Comparison of ENCODE assay signal across 10 cellular contexts in genomic region chr17:47844814-47845453, GRCh38. TPM values are rescaled to one million over a fixed set of nuclear protein-coding genes. Genes with fewer than 3 reads are reported as not detected.
DNase-seq lines count a peak whose midpoint lies in the region; ATAC-seq and TF ChIP-seq lines count a peak whose summit lies in the region.
"Had no signal": no experiment of that assay in that cellular context is flagged by ENCODE, and none has a peak within 500 bp of the region (broad histone marks: within the 10 kb centered on the region; RNA-seq: fewer than 3 reads in every experiment).

No MANE protein-coding gene starts in this region.

- TF ChIP-seq CTCF in GM06990 (IDR thresholded peaks at IDR 0.05; ENCODE audit: insufficient read depth, low read length, poor library complexity, severe bottlenecking), result peak; percentile 18
- 0 out of 2 replicates have a peak, but pooled peaks have one; percentile 23 for TF ChIP-seq CTCF in LNCaP clone FGC (IDR thresholded peaks at IDR 0.05; ENCODE audit: control insufficient read depth, extremely low read depth, insufficient read depth)
- TF ChIP-seq CTCF in brain (conservative IDR thresholded peaks at IDR 0.05), result peak; percentile 17 to 57
- peak; percentile 49 for TF ChIP-seq CTCF in osteocyte (IDR thresholded peaks at IDR 0.05)
- TF ChIP-seq CTCF in gastrocnemius medialis (IDR thresholded peaks at IDR 0.05 in 4 of 5, conservative IDR thresholded peaks at IDR 0.05 in 1 of 5), result peak in 1 of 5 experiments; percentile 15

- H3K27me3 Mint-ChIP-seq in brain (peaks cover 67% of the 10 kb centered on the region), osteocyte (ENCODE audit: unreplicated experiment) (peaks cover 38% of the 10 kb centered on the region)

- in situ Hi-C loops in gastrocnemius medialis (cut with MboI; ENCODE audit: low sequenced_read_pairs in 4 of 4), result loop anchor here (5.0 to 25.0 kb wide), 5 partner anchors 42 to 292 kb away; partner anchors contain the start of gene PRR15L (in 1 of the 4)

- intact Hi-C loops in gastrocnemius medialis (cut with DNase I; ENCODE audit: low total_unique reads), result loop anchor here (5.0 to 10.0 kb wide), 2 partner anchors 100 to 172 kb away; partner anchors contain the start of gene PNPO

- no peaks in the 10 kb centered on the region for H3K9me3 ChIP-seq in gastrocnemius medialis

- peaks cover 2% of the 10 kb centered on the region; the same call in 1 of the 2 replicates for H3K27me3 ChIP-seq in GM06990 (replicated peaks; ENCODE audit: control insufficient read depth, insufficient read depth, low read length)
- peaks cover 35 to 53% (median 46%) of the 10 kb centered on the region in 3 donors for H3K27me3 ChIP-seq in gastrocnemius medialis

- H3K4me1 ChIP-seq in gastrocnemius medialis, result peaks cover 10 to 13% of the 10 kb centered on the region in 2 donors

- no peak for TF ChIP-seq POLR2A in gastrocnemius medialis (IDR thresholded peaks at IDR 0.05)

- no peak overlapping the region for H3K4me3 ChIP-seq in GM06990 (replicated peaks; ENCODE audit: low read depth, low read length)
- no peak overlapping the region for H3K4me3 ChIP-seq in LNCaP clone FGC (ENCODE audit: low read depth, low read length)
- H3K4me3 ChIP-seq in gastrocnemius medialis, result no peak overlapping the region

- no peaks in the 10 kb centered on the region for H3K36me3 Mint-ChIP-seq in brain
- no peaks in the 10 kb centered on the region for H3K36me3 Mint-ChIP-seq in osteocyte (ENCODE audit: unreplicated experiment)

- H3K9me3 Mint-ChIP-seq in brain (peaks cover 0 to 5% (median 0%) of the 10 kb centered on the region in 5 experiments), osteocyte (ENCODE audit: unreplicated experiment) (no peaks in the 10 kb centered on the region)
- H3K9me3 Mint-ChIP-seq: activated naive CD4-positive, alpha-beta T cell treated with anti-CD3 and anti-CD28 coated beads, Interleukin-2, amount 50 U/mL, for 72 hours had no signal

- H3K4me3 Mint-ChIP-seq in brain (peak overlapping the region in 1 of 5 experiments; percentile 47), osteocyte (ENCODE audit: unreplicated experiment) (no peak overlapping the region)

- H3K4me1 Mint-ChIP-seq in brain, result peaks cover 55% of the 10 kb centered on the region
- peaks cover 23% of the 10 kb centered on the region for H3K4me1 Mint-ChIP-seq in osteocyte (ENCODE audit: unreplicated experiment)

- H3K27ac Mint-ChIP-seq in brain, result no peak overlapping the region
- H3K27ac Mint-ChIP-seq in osteocyte (ENCODE audit: unreplicated experiment), result no peak overlapping the region
- H3K27ac Mint-ChIP-seq: activated naive CD4-positive, alpha-beta T cell treated with anti-CD3 and anti-CD28 coated beads, Interleukin-2, amount 50 U/mL, for 72 hours had no signal

- ATAC-seq in gastrocnemius medialis (no peak), HG03342 (IDR thresholded peaks at IDR 0.05; ENCODE audit: unreplicated experiment) (no peak)
- ATAC-seq: activated naive CD4-positive, alpha-beta T cell treated with anti-CD3 and anti-CD28 coated beads, Interleukin-2, amount 50 U/mL, for 72 hours had no signal

- H3K36me3 ChIP-seq in GM06990 (ENCODE audit: control insufficient read depth, insufficient read depth, low read length) (no peaks in the 10 kb centered on the region), gastrocnemius medialis (no peaks in the 10 kb centered on the region)

- no peak for DNase-seq in GM06990 (ENCODE audit: extremely low read depth, insufficient read length)
- no peak for DNase-seq in LNCaP clone FGC (ENCODE audit: low read depth)
- DNase-seq in osteocyte (ENCODE audit: extremely low spot score, unreplicated experiment), result no peak
- no peak for DNase-seq in gastrocnemius medialis
- no peak for DNase-seq in stimulated activated CD4-positive, alpha-beta T cell treated with anti-CD3 and anti-CD28 coated beads, Interleukin-12 subunit alpha, Interleukin-12 subunit beta, amount 100 ng/mL, for 4 hours
- DNase-seq: NCI-H1417 treated with DMSO at 0.1 percent for 48 hours, T-helper 2 cell had no signal

- no peak overlapping the region for H3K27ac ChIP-seq in gastrocnemius medialis

RNA-seq across cellular contexts. Expression of gene SCRN2, which starts 3.9 kb away (rescaled TPM):
- polyA plus RNA-seq in brain (ENCODE audit: insufficient read depth, low read depth, low replicate concordance), result 24.3 TPM
- 25.4 and 25.6 TPM in 2 replicates for total RNA-seq in osteocyte
- total RNA-seq in gastrocnemius medialis, result 10 to 100 TPM; 11.0 to 22.3 (median 16.8) TPM

RNA-seq across cellular contexts. Expression of gene SP6, which starts 6.0 kb away (rescaled TPM):
- polyA plus RNA-seq in brain (ENCODE audit: insufficient read depth, low read depth, low replicate concordance), result 2.5 TPM
- total RNA-seq in osteocyte (0.16 TPM in 1 of 2 replicates, not detected in the other), gastrocnemius medialis (under 1 TPM in 1 of 4 donors, not detected in 3; 0.16 TPM)

RNA-seq across cellular contexts. Expression of gene LRRC46, which starts 13.5 kb away (rescaled TPM):
- polyA plus RNA-seq in brain (ENCODE audit: insufficient read depth, low read depth, low replicate concordance), result 3.4 TPM
- total RNA-seq in osteocyte, result 0.54 and 0.84 TPM in 2 replicates
- total RNA-seq in gastrocnemius medialis, result under 1 TPM in 1 of 4 donors, not detected in 3; 0.20 TPM

RNA-seq across cellular contexts. Expression of gene MRPL10, which starts 13.6 kb away (rescaled TPM):
- 61.6 TPM for polyA plus RNA-seq in brain (ENCODE audit: insufficient read depth, low read depth, low replicate concordance)
- total RNA-seq in osteocyte (41.0 and 41.8 TPM in 2 replicates), gastrocnemius medialis (10 to 100 TPM; 38.6 to 76.5 (median 49.6) TPM)

RNA-seq across cellular contexts. Expression of gene OSBPL7, which starts 23.3 kb away (rescaled TPM):
- polyA plus RNA-seq in brain (ENCODE audit: insufficient read depth, low read depth, low replicate concordance), result 6.6 TPM
- total RNA-seq in osteocyte (16.8 and 18.0 TPM in 2 replicates), gastrocnemius medialis (1 to 10 TPM in 3 of 4 donors, under 1 TPM in 1; 0.89 to 4.6 (median 1.6) TPM)
